2 cellular contexts compared by ENCODE assay signal in the genomic region with DNA sequence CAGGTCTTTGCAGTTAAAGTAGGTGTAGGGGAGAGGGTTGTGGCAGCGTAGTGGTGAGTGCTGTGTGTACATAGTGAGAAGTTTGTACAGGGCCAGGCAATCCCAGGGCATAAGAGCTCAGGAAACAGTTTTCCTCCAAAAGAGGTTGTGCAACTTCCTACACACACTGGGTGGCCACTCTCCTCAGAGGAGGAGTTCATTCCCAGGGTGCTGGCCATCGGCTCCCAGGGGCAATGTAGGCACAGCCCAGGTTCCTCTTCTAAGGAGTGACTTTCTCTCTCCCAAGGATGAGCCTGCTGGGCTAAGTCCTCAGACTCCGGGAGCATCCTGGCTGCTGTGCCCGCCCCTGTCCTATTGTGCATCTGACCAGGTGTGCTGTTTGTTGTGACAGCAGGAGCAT.
TF ChIP-seq lines count a peak whose summit lies in the region.

No MANE protein-coding gene starts in this region.

TF ChIP-seq in GM23338, 12 proteins besides CTCF, POLR2A, EP300 and RAD21 (continues in another document):
- TF ChIP-seq REST (IDR thresholded peaks at IDR 0.05; ENCODE audit: unreplicated experiment) (no peak), NANOG (IDR thresholded peaks at IDR 0.05; ENCODE audit: borderline replicate concordance) (no peak), CREB1 (CRISPR knock-in tag; IDR thresholded peaks at IDR 0.05; ENCODE audit: low read depth) (no peak), ZNF114 (CRISPR knock-in tag; IDR thresholded peaks at IDR 0.05) (no peak), STAT1 (IDR thresholded peaks at IDR 0.05; ENCODE audit: unreplicated experiment) (no peak), POLR2AphosphoS5 (IDR thresholded peaks at IDR 0.05; ENCODE audit: low read depth) (no peak), EZH2phosphoT487 (IDR thresholded peaks at IDR 0.05; ENCODE audit: unreplicated experiment) (no peak), ZNF331 (CRISPR knock-in tag; IDR thresholded peaks at IDR 0.05; ENCODE audit: low read depth) (no peak), JUNB (IDR thresholded peaks at IDR 0.05; ENCODE audit: unreplicated experiment) (no peak), ETS1 (IDR thresholded peaks at IDR 0.05) (no peak), EZH2 (IDR thresholded peaks at IDR 0.05; ENCODE audit: low read depth, unreplicated experiment) (no peak)

TF ChIP-seq in GM12878, 131 proteins besides CTCF, POLR2A, EP300 and RAD21:
- TF ChIP-seq DPF2 (IDR thresholded peaks at IDR 0.05) (no peak), STAT1 (conservative IDR thresholded peaks at IDR 0.05) (no peak), ZBTB40 (IDR thresholded peaks at IDR 0.05; ENCODE audit: borderline replicate concordance) (no peak), RB1 (IDR thresholded peaks at IDR 0.05; ENCODE audit: borderline replicate concordance) (no peak), ELK1 (IDR thresholded peaks at IDR 0.05; ENCODE audit: low read depth, low read length) (no peak), ATF7 (IDR thresholded peaks at IDR 0.05; ENCODE audit: low read depth) (no peak), TCF12 (IDR thresholded peaks at IDR 0.05; ENCODE audit: low read depth, low read length) (no peak), NR2F1 (conservative IDR thresholded peaks at IDR 0.05) (no peak), MYC (IDR thresholded peaks at IDR 0.05; ENCODE audit: insufficient read depth, insufficient read length, insufficient replicate concordance, low read length, severe bottlenecking) (no peak), CBX5 (IDR thresholded peaks at IDR 0.05; ENCODE audit: low read depth) (no peak), NR2C1 (IDR thresholded peaks at IDR 0.05) (no peak), CBX3 (IDR thresholded peaks at IDR 0.05; ENCODE audit: borderline replicate concordance, low read depth) (no peak), RUNX3 (IDR thresholded peaks at IDR 0.05; ENCODE audit: low read length) (no peak)
